ENCODE assay signal across 28 cellular contexts in genomic region chr6:32239462-32239861, GRCh38.
"Had no signal": no experiment of that assay in that cellular context is flagged by ENCODE, and none has a peak within 500 bp of the region (broad histone marks: within the 10 kb centered on the region; RNA-seq: fewer than 3 reads in every experiment).

No MANE protein-coding gene starts in this region.

- ATAC-seq: left cardiac atrium; left lung; lower lobe of right lung; naive thymus-derived CD8-positive, alpha-beta T cell; pancreas; right cardiac atrium; sciatic nerve; stimulated activated effector memory CD8-positive, alpha-beta T cell treated with anti-CD3 and anti-CD28 coated beads, Interleukin-12 subunit alpha, Interleukin-12 subunit beta, amount 100 ng/mL, for 72 hours; stimulated activated naive CD8-positive, alpha-beta T cell treated with anti-CD3 and anti-CD28 coated beads, Interleukin-15, amount 100 ng/mL, for 72 hours had no signal

- H3K9me3 Mint-ChIP-seq: naive thymus-derived CD8-positive, alpha-beta T cell; neural crest cell; stimulated activated effector memory CD8-positive, alpha-beta T cell treated with anti-CD3 and anti-CD28 coated beads, Interleukin-12 subunit alpha, Interleukin-12 subunit beta, amount 100 ng/mL, for 72 hours; stimulated activated naive CD8-positive, alpha-beta T cell treated with anti-CD3 and anti-CD28 coated beads, Interleukin-15, amount 100 ng/mL, for 72 hours; type B pancreatic cell had no signal

- H3K4me3 Mint-ChIP-seq: naive thymus-derived CD8-positive, alpha-beta T cell; nephron; neural crest cell; stimulated activated effector memory CD8-positive, alpha-beta T cell treated with anti-CD3 and anti-CD28 coated beads, Interleukin-12 subunit alpha, Interleukin-12 subunit beta, amount 100 ng/mL, for 72 hours; stimulated activated naive CD8-positive, alpha-beta T cell treated with anti-CD3 and anti-CD28 coated beads, Interleukin-15, amount 100 ng/mL, for 72 hours; type B pancreatic cell had no signal

- H3K36me3 ChIP-seq: left lung, lower lobe of right lung, pancreas, prostate gland, spleen, tibial nerve, uterus had no signal

- H3K27ac Mint-ChIP-seq: nephron; stimulated activated effector memory CD8-positive, alpha-beta T cell treated with anti-CD3 and anti-CD28 coated beads, Interleukin-12 subunit alpha, Interleukin-12 subunit beta, amount 100 ng/mL, for 72 hours; type B pancreatic cell had no signal

- H3K4me1 ChIP-seq: pancreas, prostate gland, uterus had no signal

- H3K27me3 ChIP-seq: left lung, pancreas, spleen, tibial nerve, uterus had no signal

- H3K27ac ChIP-seq: left lung, lower lobe of right lung, pancreas, prostate gland, spleen, tibial nerve, uterus had no signal

- H3K4me3 ChIP-seq: left lung, lower lobe of right lung, pancreas, prostate gland, spleen, tibial nerve, uterus had no signal

- H3K36me3 Mint-ChIP-seq: naive thymus-derived CD8-positive, alpha-beta T cell; stimulated activated effector memory CD8-positive, alpha-beta T cell treated with anti-CD3 and anti-CD28 coated beads, Interleukin-12 subunit alpha, Interleukin-12 subunit beta, amount 100 ng/mL, for 72 hours; type B pancreatic cell had no signal

- FAIRE-seq: keratinocyte, pancreas, small intestine had no signal

- DNase-seq: hippocampal formation; kidney glomerular epithelial cell; left cardiac atrium; left lung; lower lobe of right lung; mammary epithelial cell; mesenchymal stem cell; naive thymus-derived CD8-positive, alpha-beta T cell; nucleus accumbens; pancreas; posterior cingulate gyrus; retina; right cardiac atrium; small intestine; spleen; stimulated activated CD4-positive, alpha-beta T cell treated with anti-CD3 and anti-CD28 coated beads, Interleukin-4, amount 100 ng/mL, for 24 hours; stimulated activated naive CD4-positive, alpha-beta T cell treated with Interleukin-2 at 50 U/mL for 16 hours; stimulated activated naive CD8-positive, alpha-beta T cell treated with anti-CD3 and anti-CD28 coated beads, Interleukin-15, amount 100 ng/mL, for 72 hours; substantia nigra; uterus had no signal

- H3K9me3 ChIP-seq: left lung, lower lobe of right lung, pancreas, prostate gland, spleen, tibial nerve, uterus had no signal

- H3K27me3 Mint-ChIP-seq: stimulated activated naive CD8-positive, alpha-beta T cell treated with anti-CD3 and anti-CD28 coated beads, Interleukin-15, amount 100 ng/mL, for 72 hours had no signal
